In the genomic region with DNA sequence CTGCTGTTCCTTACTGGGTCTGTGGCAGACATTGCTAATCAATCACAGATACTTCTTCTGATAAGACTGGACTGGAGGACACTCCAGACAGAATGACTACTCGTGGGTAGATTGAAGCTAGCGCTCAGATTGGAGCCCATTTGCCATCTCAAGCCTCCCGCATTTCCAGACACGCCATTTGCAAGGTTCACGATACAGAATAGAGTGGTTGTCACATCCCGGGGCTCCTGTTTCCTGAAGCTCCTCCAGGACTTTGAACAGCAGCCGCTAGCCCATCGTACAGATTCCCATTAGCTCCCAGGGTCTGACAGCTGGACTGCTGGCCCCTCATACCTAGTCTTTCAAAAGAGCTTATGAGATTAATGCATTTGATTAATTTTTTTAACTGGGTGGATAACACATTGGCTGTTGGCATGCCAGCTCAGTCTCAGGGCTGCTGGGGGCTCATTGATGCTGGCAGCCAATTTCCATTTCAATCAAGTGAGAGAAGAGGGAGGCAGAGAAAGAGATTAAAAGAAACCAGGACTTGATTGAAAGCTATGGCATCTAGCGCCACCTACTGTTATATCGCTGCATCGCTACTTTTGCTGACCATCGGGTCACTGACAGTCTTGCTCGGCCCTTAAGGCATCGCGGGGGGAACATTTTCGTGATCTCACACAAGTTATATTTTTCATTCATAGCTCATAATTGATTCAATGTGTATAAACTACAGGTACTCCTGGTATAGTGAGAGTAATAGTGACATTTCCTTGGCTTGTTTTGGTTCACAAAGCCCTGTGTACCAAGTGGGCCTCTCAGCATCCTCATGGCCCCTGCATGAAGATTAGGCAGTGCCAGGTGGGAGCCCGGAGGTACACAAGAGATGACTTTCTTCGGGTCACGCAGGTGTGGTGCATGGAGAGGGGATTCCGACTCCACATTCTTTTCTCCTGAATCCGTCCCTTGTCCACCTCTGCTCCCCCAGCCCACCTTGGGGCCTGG, we compare ENCODE assay signal across 9 cellular contexts.
DNase-seq lines count a peak whose midpoint lies in the region; ATAC-seq, FAIRE-seq and TF ChIP-seq lines count a peak whose summit lies in the region.
"Had no signal": no experiment of that assay in that cellular context is flagged by ENCODE, and none has a peak within 500 bp of the region (broad histone marks: within the 10 kb centered on the region; RNA-seq: fewer than 3 reads in every experiment).

No MANE protein-coding gene starts in this region.

- H3K36me3 ChIP-seq in H1 (ENCODE audit: control insufficient read depth in 2 of 4, insufficient read depth in 4 of 4, low read length in 3 of 4) (no peaks in the 10 kb centered on the region), thyroid gland (no peaks in the 10 kb centered on the region)

- H3K27me3 ChIP-seq in H1 (replicated peaks in 1 of 4; ENCODE audit: control insufficient read depth in 3 of 4, extremely low read depth in 1 of 4, insufficient read depth in 3 of 4, low read length in 3 of 4), result no peaks in the 10 kb centered on the region
- H3K27me3 ChIP-seq in thyroid gland, result no peaks in the 10 kb centered on the region

- no peak overlapping the region for H2BK5ac ChIP-seq in H1 (ENCODE audit: low read depth, low read length)

- H2AFZ ChIP-seq in H1 (ENCODE audit: low read length), result no peak overlapping the region

- no peak overlapping the region for H3K56ac ChIP-seq in H1 (replicated peaks; ENCODE audit: insufficient read length, low read depth, low read length)

- no peak overlapping the region for H3K27ac ChIP-seq in H1 (ENCODE audit: low read depth, low read length)
- H3K27ac ChIP-seq in thyroid gland, result no peak overlapping the region

- no peaks in the 10 kb centered on the region for H4K20me1 ChIP-seq in H1 (replicated peaks in 1 of 2; ENCODE audit: control insufficient read depth in 1 of 2, insufficient read depth in 2 of 2, low read length in 2 of 2)

- DNase-seq in Right ventricle myocardium inferior (ENCODE audit: missing footprints) (no peak), cardiac septum (ENCODE audit: low spot score) (no peak), NCI-H1092 treated with DMSO at 0.1 percent for 48 hours (lab: John Stamatoyannopoulos, UW) (peak; percentile 63), SK-N-DZ (ENCODE audit: low spot score) (peak; percentile 79), H1 (ENCODE audit: low read depth in 1 of 2, low spot score in 2 of 2) (peak; percentile 49 to 91), lung microvascular endothelial cell (ENCODE audit: low read depth in 2 of 2) (peak; percentile 81 to 82), thyroid gland (peak; percentile 65 to 70), activated gamma-delta T cell (lab: John Stamatoyannopoulos, UW) (no peak)

- POLR2A ChIA-PET in H1 (lab: Charles Lee; ENCODE audit: partially characterized antibody), result interaction anchor here (0.6 to 1.6 kb wide), 4 partner anchors 42 to 260 kb away, joined by 3 to 4 read pairs (median 4); no protein-coding TSS in a partner anchor

- TF ChIP-seq POLR2A in H1 (IDR thresholded peaks at IDR 0.05; ENCODE audit: control extremely low read depth in 1 of 2, low read depth in 2 of 2, low read length in 2 of 2) (no peak), thyroid gland (IDR thresholded peaks at IDR 0.05) (no peak)

- H3K18ac ChIP-seq in H1 (ENCODE audit: extremely low read depth, low read length), result no peak overlapping the region

- H3K79me1 ChIP-seq in H1 (ENCODE audit: low read depth, low read length), result no peaks in the 10 kb centered on the region

- TF ChIP-seq RAD21 in H1 (IDR thresholded peaks at IDR 0.05 in 1 of 2, conservative IDR thresholded peaks at IDR 0.05 in 1 of 2; ENCODE audit: low read depth in 2 of 2, low read length in 2 of 2), result peak; percentile 93 to 94

- H2BK12ac ChIP-seq in H1 (ENCODE audit: low read depth, low read length), result no peak overlapping the region

- ATAC-seq in Right ventricle myocardium inferior, result peak; percentile 38
- ATAC-seq: left colon had no signal

- H2BK20ac ChIP-seq in H1 (ENCODE audit: low read length), result no peak overlapping the region

- WGBS in H1 (ENCODE audit: extremely low coverage in 1 of 2, insufficient coverage in 1 of 2, insufficient read length in 1 of 2, insufficient replicate concordance in 2 of 2, low coverage in 1 of 2, low lambda C conversion rate in 2 of 2, missing lambda C conversion rate in 1 of 2), 2 experiments, result 50% methylated on average over 21 of the region's 21 CpGs; no CpG with 5 or more reads in 1 of the 2 experiments
- 33 to 36% methylated on average over 21 of the region's 21 CpGs for WGBS in thyroid gland, 2 donors

- no peak for TF ChIP-seq EP300 in H1 (IDR thresholded peaks at IDR 0.05; ENCODE audit: borderline replicate concordance in 1 of 2, low read depth in 2 of 2, low read length in 2 of 2)

- CTCF ChIA-PET in H1 (lab: Charles Lee; ENCODE audit: partially characterized antibody), result interaction anchor here (0.5 to 8.7 kb wide), 90 partner anchors 8 to 992 kb away, joined by 3 to 70 read pairs (median 4); a partner anchor contains a TSS

- peak; percentile 91 for FAIRE-seq in H1 (lab: Jason Lieb, UNC)

- H3K79me2 ChIP-seq in H1 (ENCODE audit: control insufficient read depth in 1 of 2, insufficient read depth in 2 of 2, low read length in 2 of 2), result no peaks in the 10 kb centered on the region

- H3K4me2 ChIP-seq in H1 (ENCODE audit: insufficient read depth in 1 of 2, low read depth in 2 of 2, low read length in 2 of 2), result peak overlapping the region; percentile 20 to 54; a peak in 3 of 4 replicates

- H3K14ac ChIP-seq in H1 (ENCODE audit: insufficient read length), result no peak overlapping the region

- H4K5ac ChIP-seq in H1 (ENCODE audit: insufficient read length, low read depth, low read length), result no peak overlapping the region

- H3K23ac ChIP-seq in H1 (ENCODE audit: insufficient read length), result no peak overlapping the region

- H2BK120ac ChIP-seq in H1 (replicated peaks; ENCODE audit: low read depth, low read length), result no peak overlapping the region

- H3K4me3 ChIP-seq in H1 (ENCODE audit: extremely low read depth in 1 of 4, insufficient read depth in 2 of 4, low read depth in 3 of 4, low read length in 4 of 4) (peak overlapping the region in 1 of 4 experiments; percentile 34; a peak in 1 of 8 replicates), thyroid gland (replicated peaks in 1 of 3) (no peak overlapping the region)

- no peak overlapping the region for H3K4ac ChIP-seq in H1 (replicated peaks; ENCODE audit: insufficient read length, low read depth, low read length)

- intact Hi-C loops in Right ventricle myocardium inferior (cut with DNase I), result loop anchor here (1.0 to 2.0 kb wide), 3 partner anchors 84 to 298 kb away; no protein-coding TSS in a partner anchor
- intact Hi-C loops in cardiac septum (cut with DNase I), result loop anchor here (2.0 to 10.0 kb wide), 5 partner anchors 88 to 431 kb away; a partner anchor contains a TSS
- intact Hi-C loops in thyroid gland (cut with DNase I), result loop anchor here (2.0 kb wide), 1 partner anchor 296 kb away; no protein-coding TSS in a partner anchor

- H3K9ac ChIP-seq in H1 (replicated peaks in 1 of 4; ENCODE audit: extremely low read depth in 1 of 4, low read depth in 3 of 4, low read length in 3 of 4), result no peak overlapping the region

- H2BK15ac ChIP-seq in H1 (ENCODE audit: low read length), result no peak overlapping the region

- peak; percentile 67 to 94 (median 74) for TF ChIP-seq CTCF in H1 (IDR thresholded peaks at IDR 0.05; ENCODE audit: control extremely low read depth in 1 of 3, insufficient read depth in 1 of 3, low read depth in 1 of 3, low read length in 3 of 3)
- peak; percentile 60 to 90 (median 80) for TF ChIP-seq CTCF in thyroid gland (IDR thresholded peaks at IDR 0.05)

- no peak overlapping the region for H4K91ac ChIP-seq in H1 (replicated peaks; ENCODE audit: insufficient read length, low read length)

- H3K23me2 ChIP-seq in H1 (ENCODE audit: low read depth, low read length), result no peaks in the 10 kb centered on the region; the same call in 1 of the 2 replicates

- H3K4me1 ChIP-seq in H1 (replicated peaks in 1 of 4; ENCODE audit: control insufficient read depth in 3 of 4, insufficient read depth in 4 of 4, low read length in 3 of 4), result peaks cover 0 to 6% (median 4%) of the 10 kb centered on the region in 4 experiments; a peak in 5 of 7 replicates
- no peaks in the 10 kb centered on the region for H3K4me1 ChIP-seq in thyroid gland

- no peak overlapping the region for H2AK5ac ChIP-seq in H1 (ENCODE audit: low read depth, low read length)

- no peak overlapping the region for H4K8ac ChIP-seq in H1 (ENCODE audit: extremely low read depth, insufficient read depth, low read length)

- no peaks in the 10 kb centered on the region for H3K9me3 ChIP-seq in H1 (ENCODE audit: insufficient read depth in 2 of 2, low read depth in 1 of 2, low read length in 1 of 2)
- H3K9me3 ChIP-seq in thyroid gland, result no peaks in the 10 kb centered on the region

TF ChIP-seq in H1, 55 proteins besides CTCF, POLR2A, EP300 and RAD21:
- TF ChIP-seq SP4 (IDR thresholded peaks at IDR 0.05; ENCODE audit: low read length), result 0 out of 2 replicates have a peak, but pooled peaks have one; percentile 34
- no peak for TF ChIP-seq SIX5 (IDR thresholded peaks at IDR 0.05; ENCODE audit: low read depth, low read length)
- no peak for TF ChIP-seq RNF2 (IDR thresholded peaks at IDR 0.05; ENCODE audit: borderline replicate concordance, low read depth, low read length, missing control alignments, poor library complexity, severe bottlenecking)
- TF ChIP-seq CHD1 (IDR thresholded peaks at IDR 0.05; ENCODE audit: low read depth, low read length), result no peak
- TF ChIP-seq SIN3A (conservative IDR thresholded peaks at IDR 0.05 in 1 of 2, IDR thresholded peaks at IDR 0.05 in 1 of 2; ENCODE audit: low read depth in 1 of 2, low read length in 2 of 2), result no peak; a peak in 1 of 4 replicates
- TF ChIP-seq EGR1 (IDR thresholded peaks at IDR 0.05; ENCODE audit: borderline replicate concordance, low read depth, low read length), result no peak
- TF ChIP-seq CREB1 (IDR thresholded peaks at IDR 0.05), result 0 out of 2 replicates have a peak, but pooled peaks have one; percentile 32
- TF ChIP-seq SRF (IDR thresholded peaks at IDR 0.05; ENCODE audit: low read depth, low read length), result peak; percentile 56
- TF ChIP-seq KDM4A (IDR thresholded peaks at IDR 0.05; ENCODE audit: low read depth, low read length, severe bottlenecking), result no peak

Comparison
In these comparisons a context has a peak if more than half of its experiments do, and no peak if none do; other contexts are left out.
1. DNase-seq: peak in NCI-H1092 treated with DMSO at 0.1 percent for 48 hours (single experiment), SK-N-DZ (single experiment), H1 (2 of 2), lung microvascular endothelial cell (2 of 2) and thyroid gland (2 of 2); none in Right ventricle myocardium inferior (single experiment), cardiac septum (single experiment) and activated gamma-delta T cell (single experiment).